In the genomic region with DNA sequence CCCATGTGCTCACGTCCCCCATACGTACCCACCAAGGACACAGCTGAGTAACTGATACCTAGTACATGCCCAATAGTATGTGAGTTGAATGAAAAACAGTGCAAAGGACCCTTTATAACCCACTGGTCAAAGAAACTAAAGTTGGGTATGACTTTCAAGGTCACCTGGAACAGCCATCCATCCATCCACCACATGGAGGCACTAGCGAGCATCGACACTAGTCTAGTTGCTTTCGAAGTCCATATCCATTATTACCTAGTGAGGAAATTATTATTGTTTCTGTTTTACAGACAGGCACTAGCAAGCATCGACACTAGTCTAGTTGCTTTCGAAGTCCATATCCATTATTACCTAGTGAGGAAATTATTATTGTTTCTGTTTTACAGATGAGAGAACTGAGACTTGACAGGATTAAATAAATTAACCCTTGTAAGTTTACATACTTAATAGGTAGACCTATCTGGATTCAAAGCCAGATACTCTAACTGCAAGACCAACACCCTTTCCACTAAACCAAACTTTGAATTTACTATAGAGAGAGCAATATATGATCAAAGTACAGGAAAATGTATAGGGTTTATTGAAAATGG, we compare ENCODE assay signal across 1 cellular context.
TF ChIP-seq lines count a peak whose summit lies in the region.

No MANE protein-coding gene starts in this region.

TF ChIP-seq in GM23338, 12 proteins besides CTCF, POLR2A, EP300 and RAD21 (continued from another document):
- TF ChIP-seq, protein P1, sequence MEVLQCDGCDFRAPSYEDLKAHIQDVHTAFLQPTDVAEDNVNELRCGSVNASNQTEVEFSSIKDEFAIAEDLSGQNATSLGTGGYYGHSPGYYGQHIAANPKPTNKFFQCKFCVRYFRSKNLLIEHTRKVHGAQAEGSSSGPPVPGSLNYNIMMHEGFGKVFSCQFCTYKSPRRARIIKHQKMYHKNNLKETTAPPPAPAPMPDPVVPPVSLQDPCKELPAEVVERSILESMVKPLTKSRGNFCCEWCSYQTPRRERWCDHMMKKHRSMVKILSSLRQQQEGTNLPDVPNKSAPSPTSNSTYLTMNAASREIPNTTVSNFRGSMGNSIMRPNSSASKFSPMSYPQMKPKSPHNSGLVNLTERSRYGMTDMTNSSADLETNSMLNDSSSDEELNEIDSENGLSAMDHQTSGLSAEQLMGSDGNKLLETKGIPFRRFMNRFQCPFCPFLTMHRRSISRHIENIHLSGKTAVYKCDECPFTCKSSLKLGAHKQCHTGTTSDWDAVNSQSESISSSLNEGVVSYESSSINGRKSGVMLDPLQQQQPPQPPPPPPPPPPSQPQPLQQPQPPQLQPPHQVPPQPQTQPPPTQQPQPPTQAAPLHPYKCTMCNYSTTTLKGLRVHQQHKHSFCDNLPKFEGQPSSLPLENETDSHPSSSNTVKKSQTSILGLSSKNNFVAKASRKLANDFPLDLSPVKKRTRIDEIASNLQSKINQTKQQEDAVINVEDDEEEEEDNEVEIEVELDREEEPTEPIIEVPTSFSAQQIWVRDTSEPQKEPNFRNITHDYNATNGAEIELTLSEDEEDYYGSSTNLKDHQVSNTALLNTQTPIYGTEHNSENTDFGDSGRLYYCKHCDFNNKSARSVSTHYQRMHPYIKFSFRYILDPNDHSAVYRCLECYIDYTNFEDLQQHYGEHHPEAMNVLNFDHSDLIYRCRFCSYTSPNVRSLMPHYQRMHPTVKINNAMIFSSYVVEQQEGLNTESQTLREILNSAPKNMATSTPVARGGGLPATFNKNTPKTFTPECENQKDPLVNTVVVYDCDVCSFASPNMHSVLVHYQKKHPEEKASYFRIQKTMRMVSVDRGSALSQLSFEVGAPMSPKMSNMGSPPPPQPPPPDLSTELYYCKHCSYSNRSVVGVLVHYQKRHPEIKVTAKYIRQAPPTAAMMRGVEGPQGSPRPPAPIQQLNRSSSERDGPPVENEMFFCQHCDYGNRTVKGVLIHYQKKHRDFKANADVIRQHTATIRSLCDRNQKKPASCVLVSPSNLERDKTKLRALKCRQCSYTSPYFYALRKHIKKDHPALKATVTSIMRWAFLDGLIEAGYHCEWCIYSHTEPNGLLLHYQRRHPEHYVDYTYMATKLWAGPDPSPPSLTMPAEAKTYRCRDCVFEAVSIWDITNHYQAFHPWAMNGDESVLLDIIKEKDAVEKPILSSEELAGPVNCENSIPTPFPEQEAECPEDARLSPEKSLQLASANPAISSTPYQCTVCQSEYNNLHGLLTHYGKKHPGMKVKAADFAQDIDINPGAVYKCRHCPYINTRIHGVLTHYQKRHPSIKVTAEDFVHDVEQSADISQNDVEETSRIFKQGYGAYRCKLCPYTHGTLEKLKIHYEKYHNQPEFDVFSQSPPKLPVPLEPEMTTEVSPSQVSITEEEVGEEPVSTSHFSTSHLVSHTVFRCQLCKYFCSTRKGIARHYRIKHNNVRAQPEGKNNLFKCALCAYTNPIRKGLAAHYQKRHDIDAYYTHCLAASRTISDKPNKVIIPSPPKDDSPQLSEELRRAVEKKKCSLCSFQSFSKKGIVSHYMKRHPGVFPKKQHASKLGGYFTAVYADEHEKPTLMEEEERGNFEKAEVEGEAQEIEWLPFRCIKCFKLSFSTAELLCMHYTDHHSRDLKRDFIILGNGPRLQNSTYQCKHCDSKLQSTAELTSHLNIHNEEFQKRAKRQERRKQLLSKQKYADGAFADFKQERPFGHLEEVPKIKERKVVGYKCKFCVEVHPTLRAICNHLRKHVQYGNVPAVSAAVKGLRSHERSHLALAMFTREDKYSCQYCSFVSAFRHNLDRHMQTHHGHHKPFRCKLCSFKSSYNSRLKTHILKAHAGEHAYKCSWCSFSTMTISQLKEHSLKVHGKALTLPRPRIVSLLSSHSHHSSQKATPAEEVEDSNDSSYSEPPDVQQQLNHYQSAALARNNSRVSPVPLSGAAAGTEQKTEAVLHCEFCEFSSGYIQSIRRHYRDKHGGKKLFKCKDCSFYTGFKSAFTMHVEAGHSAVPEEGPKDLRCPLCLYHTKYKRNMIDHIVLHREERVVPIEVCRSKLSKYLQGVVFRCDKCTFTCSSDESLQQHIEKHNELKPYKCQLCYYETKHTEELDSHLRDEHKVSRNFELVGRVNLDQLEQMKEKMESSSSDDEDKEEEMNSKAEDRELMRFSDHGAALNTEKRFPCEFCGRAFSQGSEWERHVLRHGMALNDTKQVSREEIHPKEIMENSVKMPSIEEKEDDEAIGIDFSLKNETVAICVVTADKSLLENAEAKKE (CRISPR knock-in tag; IDR thresholded peaks at IDR 0.05), result no peak
- no peak for TF ChIP-seq EZH2 (IDR thresholded peaks at IDR 0.05; ENCODE audit: low read depth, unreplicated experiment)
- TF ChIP-seq NANOG (IDR thresholded peaks at IDR 0.05; ENCODE audit: borderline replicate concordance), result no peak
- TF ChIP-seq, protein P2, sequence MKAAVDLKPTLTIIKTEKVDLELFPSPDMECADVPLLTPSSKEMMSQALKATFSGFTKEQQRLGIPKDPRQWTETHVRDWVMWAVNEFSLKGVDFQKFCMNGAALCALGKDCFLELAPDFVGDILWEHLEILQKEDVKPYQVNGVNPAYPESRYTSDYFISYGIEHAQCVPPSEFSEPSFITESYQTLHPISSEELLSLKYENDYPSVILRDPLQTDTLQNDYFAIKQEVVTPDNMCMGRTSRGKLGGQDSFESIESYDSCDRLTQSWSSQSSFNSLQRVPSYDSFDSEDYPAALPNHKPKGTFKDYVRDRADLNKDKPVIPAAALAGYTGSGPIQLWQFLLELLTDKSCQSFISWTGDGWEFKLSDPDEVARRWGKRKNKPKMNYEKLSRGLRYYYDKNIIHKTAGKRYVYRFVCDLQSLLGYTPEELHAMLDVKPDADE (IDR thresholded peaks at IDR 0.05), result no peak
- TF ChIP-seq ZNF114 (CRISPR knock-in tag; IDR thresholded peaks at IDR 0.05), result no peak
- TF ChIP-seq ZNF331 (CRISPR knock-in tag; IDR thresholded peaks at IDR 0.05; ENCODE audit: low read depth), result no peak
- TF ChIP-seq STAT1 (IDR thresholded peaks at IDR 0.05; ENCODE audit: unreplicated experiment), result no peak
